29 cellular contexts compared by ENCODE assay signal in the genomic region with DNA sequence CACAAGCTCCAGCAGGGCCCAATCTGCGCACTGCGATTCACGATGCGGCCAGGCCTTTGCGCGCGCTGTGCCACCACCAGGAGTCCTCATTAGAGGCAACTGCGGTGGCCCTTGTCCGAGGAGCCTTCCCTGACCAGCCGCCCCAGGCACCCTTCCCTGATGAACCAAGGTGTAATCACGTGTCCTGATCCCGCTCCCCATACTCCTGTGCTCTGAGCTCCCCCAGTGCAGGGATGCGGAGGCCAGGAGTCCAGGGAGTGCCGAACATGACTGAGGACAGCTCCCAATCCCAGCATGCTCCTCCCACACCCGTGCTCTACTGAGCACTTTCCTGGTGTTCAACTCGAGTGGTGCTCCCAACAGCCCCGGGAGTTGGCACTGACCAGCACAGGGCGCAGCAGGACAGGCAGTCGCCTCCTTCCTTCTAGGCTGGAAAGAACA.
"Had no signal": no experiment of that assay in that cellular context is flagged by ENCODE, and none has a peak within 500 bp of the region (broad histone marks: within the 10 kb centered on the region; RNA-seq: fewer than 3 reads in every experiment).

No MANE protein-coding gene starts in this region.

- ATAC-seq: activated CD8-positive, alpha-beta memory T cell treated with anti-CD3 and anti-CD28 coated beads, Interleukin-2, amount 10 ng/mL, durations not matched to agents 7 days and 5 days; activated CD8-positive, alpha-beta T cell treated with anti-CD3 and anti-CD28 coated beads for 36 hours; esophagus mucosa; natural killer cell; sciatic nerve; stimulated activated memory B cell treated with anti-CD40 and anti-IgM and Interleukin-4, amounts not matched to agents 10 μg/mL and 1 μg/mL and 100 μg/mL, for 72 hours had no signal

- H3K4me1 Mint-ChIP-seq: activated CD4-positive, alpha-beta T cell treated with anti-CD3 and anti-CD28 coated beads, Interleukin-2, amount 10 ng/mL, durations not matched to agents 7 days and 5 days; activated CD8-positive, alpha-beta memory T cell treated with anti-CD3 and anti-CD28 coated beads, Interleukin-2, amount 10 ng/mL, durations not matched to agents 7 days and 5 days; activated naive CD4-positive, alpha-beta T cell treated with anti-CD3 and anti-CD28 coated beads, Interleukin-2, amount 50 U/mL, for 24 hours; natural killer cell; stimulated activated memory B cell treated with anti-CD40 and anti-IgM and Interleukin-4, amounts not matched to agents 10 μg/mL and 1 μg/mL and 100 μg/mL, for 72 hours had no signal

- H3K9ac ChIP-seq: parathyroid adenoma had no signal

- H3K36me3 Mint-ChIP-seq: activated CD8-positive, alpha-beta memory T cell treated with anti-CD3 and anti-CD28 coated beads, Interleukin-2, amount 10 ng/mL, durations not matched to agents 7 days and 5 days; activated naive CD4-positive, alpha-beta T cell treated with anti-CD3 and anti-CD28 coated beads, Interleukin-2, amount 50 U/mL, for 24 hours; brain; mesothelial cell of epicardium; natural killer cell; stimulated activated memory B cell treated with anti-CD40 and anti-IgM and Interleukin-4, amounts not matched to agents 10 μg/mL and 1 μg/mL and 100 μg/mL, for 72 hours had no signal

- H3K4me3 ChIP-seq: smooth muscle cell, stomach, suprapubic skin, tibial nerve, uterus had no signal

- H3K27me3 Mint-ChIP-seq: activated CD4-positive, alpha-beta T cell treated with anti-CD3 and anti-CD28 coated beads, Interleukin-2, amount 10 ng/mL, durations not matched to agents 7 days and 5 days; activated CD8-positive, alpha-beta memory T cell treated with anti-CD3 and anti-CD28 coated beads, Interleukin-2, amount 10 ng/mL, durations not matched to agents 7 days and 5 days; activated CD8-positive, alpha-beta T cell treated with anti-CD3 and anti-CD28 coated beads for 36 hours; activated naive CD4-positive, alpha-beta T cell treated with anti-CD3 and anti-CD28 coated beads, Interleukin-2, amount 50 U/mL, for 24 hours; brain; stimulated activated memory B cell treated with anti-CD40 and anti-IgM and Interleukin-4, amounts not matched to agents 10 μg/mL and 1 μg/mL and 100 μg/mL, for 72 hours had no signal

- H2AFZ ChIP-seq: parathyroid adenoma had no signal

- H3K4me3 Mint-ChIP-seq: activated CD4-positive, alpha-beta T cell treated with anti-CD3 and anti-CD28 coated beads, Interleukin-2, amount 10 ng/mL, durations not matched to agents 7 days and 5 days; activated CD8-positive, alpha-beta memory T cell treated with anti-CD3 and anti-CD28 coated beads, Interleukin-2, amount 10 ng/mL, durations not matched to agents 7 days and 5 days; activated CD8-positive, alpha-beta T cell treated with anti-CD3 and anti-CD28 coated beads for 36 hours; activated naive CD4-positive, alpha-beta T cell treated with anti-CD3 and anti-CD28 coated beads, Interleukin-2, amount 50 U/mL, for 24 hours; brain; mesothelial cell of epicardium; natural killer cell; stimulated activated memory B cell treated with anti-CD40 and anti-IgM and Interleukin-4, amounts not matched to agents 10 μg/mL and 1 μg/mL and 100 μg/mL, for 72 hours had no signal

- H3K4me2 ChIP-seq: smooth muscle cell had no signal

- H3K27ac Mint-ChIP-seq: activated CD4-positive, alpha-beta T cell treated with anti-CD3 and anti-CD28 coated beads, Interleukin-2, amount 10 ng/mL, durations not matched to agents 7 days and 5 days; activated CD8-positive, alpha-beta memory T cell treated with anti-CD3 and anti-CD28 coated beads, Interleukin-2, amount 10 ng/mL, durations not matched to agents 7 days and 5 days; activated CD8-positive, alpha-beta T cell treated with anti-CD3 and anti-CD28 coated beads for 36 hours; activated naive CD4-positive, alpha-beta T cell treated with anti-CD3 and anti-CD28 coated beads, Interleukin-2, amount 50 U/mL, for 24 hours; mesothelial cell of epicardium; natural killer cell; stimulated activated memory B cell treated with anti-CD40 and anti-IgM and Interleukin-4, amounts not matched to agents 10 μg/mL and 1 μg/mL and 100 μg/mL, for 72 hours had no signal

- DNase-seq: activated CD4-positive, alpha-beta T cell treated with anti-CD3 and anti-CD28 coated beads, Interleukin-2, amount 10 ng/mL, durations not matched to agents 7 days and 5 days; activated CD4-positive, CD25-positive, alpha-beta regulatory T cell treated with anti-CD3 and anti-CD28 coated beads, Interleukin-2, amount 50 U/mL, for 72 hours; activated CD8-positive, alpha-beta memory T cell treated with anti-CD3 and anti-CD28 coated beads, Interleukin-2, amount 10 ng/mL, durations not matched to agents 7 days and 5 days; activated CD8-positive, alpha-beta T cell treated with anti-CD3 and anti-CD28 coated beads for 36 hours; activated effector memory CD4-positive, alpha-beta T cell treated with anti-CD3 and anti-CD28 coated beads, Interleukin-2, amount 50 U/mL, for 16 hours; activated T-cell treated with anti-CD3 and anti-CD28 coated beads for 4 hours; anterior cingulate cortex; caudate nucleus; effector memory CD4-positive, alpha-beta T cell; foreskin melanocyte; hypothalamus; mammary epithelial cell; natural killer cell; stimulated activated CD4-positive, alpha-beta T cell treated with anti-CD3 and anti-CD28 coated beads, Interleukin-15, amount 100 ng/mL, for 24 hours; stomach; T-helper 2 cell; uterus had no signal

- H3K4me1 ChIP-seq: stomach, uterus had no signal

- H3K9me3 ChIP-seq: neutrophil, stomach, suprapubic skin, tibial nerve, uterus had no signal

- H3K27me3 ChIP-seq: neutrophil, tibial nerve, uterus had no signal

- H3K36me3 ChIP-seq: neutrophil, stomach, suprapubic skin, tibial nerve, uterus had no signal

- H3K79me2 ChIP-seq: parathyroid adenoma had no signal

- H3K27ac ChIP-seq: neutrophil, parathyroid adenoma, stomach, tibial nerve, VCaP had no signal

- H3K9me3 Mint-ChIP-seq: activated CD4-positive, alpha-beta T cell treated with anti-CD3 and anti-CD28 coated beads, Interleukin-2, amount 10 ng/mL, durations not matched to agents 7 days and 5 days; activated CD8-positive, alpha-beta T cell treated with anti-CD3 and anti-CD28 coated beads for 36 hours; activated naive CD4-positive, alpha-beta T cell treated with anti-CD3 and anti-CD28 coated beads, Interleukin-2, amount 50 U/mL, for 24 hours; brain; mesothelial cell of epicardium; natural killer cell; stimulated activated memory B cell treated with anti-CD40 and anti-IgM and Interleukin-4, amounts not matched to agents 10 μg/mL and 1 μg/mL and 100 μg/mL, for 72 hours had no signal
